In the genomic region with DNA sequence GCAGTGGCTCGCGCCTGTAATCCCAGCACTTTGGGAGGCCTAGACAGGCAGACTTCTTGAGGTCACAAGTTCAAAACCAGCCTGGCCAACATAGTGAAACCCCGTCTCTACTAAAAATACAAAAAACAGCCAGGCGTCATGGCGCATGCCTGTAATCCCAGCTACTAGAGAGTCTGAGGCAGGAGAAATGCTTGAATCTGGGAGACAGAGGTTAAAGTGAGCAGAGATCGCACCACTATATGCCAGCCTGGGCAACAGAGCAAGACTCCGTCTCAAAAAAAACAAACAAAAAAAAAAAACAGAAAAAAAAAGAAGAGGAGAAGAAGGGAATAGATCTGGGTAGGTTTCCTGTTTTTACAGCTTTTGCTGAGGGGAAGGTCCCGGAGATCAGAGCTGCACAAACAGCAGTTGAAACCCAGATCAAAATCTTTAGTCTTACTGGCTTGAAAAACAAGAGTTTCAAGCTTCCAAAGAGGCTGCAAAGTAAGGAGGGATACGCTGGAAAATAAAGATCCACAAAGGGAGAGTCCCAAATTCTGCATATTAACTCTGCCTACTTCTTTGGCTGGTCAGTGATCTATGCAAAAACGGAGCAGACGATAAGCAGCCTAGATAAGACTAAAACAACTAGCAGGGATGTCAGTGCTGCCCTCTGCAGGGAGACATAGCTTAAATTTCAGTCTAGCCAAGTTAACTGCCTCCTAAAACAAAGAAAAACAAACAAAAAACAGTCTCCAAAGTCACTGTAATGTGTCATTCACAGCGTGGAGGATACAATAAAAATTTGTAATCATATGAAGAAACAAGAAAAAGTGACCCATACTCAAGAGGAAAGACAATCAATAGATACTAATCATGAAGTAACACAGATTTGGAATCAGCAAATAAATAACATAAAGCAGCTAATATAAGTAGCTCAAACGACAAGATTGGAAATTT, we compare ENCODE assay signal across 8 cellular contexts.
A peak's percentile ranks its signal among the peaks of the same experiment; 100 is the strongest.
DNase-seq lines count a peak whose midpoint lies in the region; ATAC-seq and TF ChIP-seq lines count a peak whose summit lies in the region.

No MANE protein-coding gene starts in this region.

- DNase-seq in NCI-H2171 treated with DMSO at 0.1 percent for 48 hours (lab: John Stamatoyannopoulos, UW) = peak; percentile 7
- DNase-seq in NCI-H2171 (lab: John Stamatoyannopoulos, UW) = no peak
- peak; percentile 44 for DNase-seq in NCI-H460 (ENCODE audit: extremely low read depth, low read depth)
- peak; percentile 30 for DNase-seq in activated T-cell treated with anti-CD3 and anti-CD28 coated beads for 24 hours (ENCODE audit: low read depth)
- DNase-seq in fibroblast of mammary gland (ENCODE audit: low read depth) = peak; percentile 77
- peak; percentile 33 for DNase-seq in neuronal stem cell (ENCODE audit: low spot score)

- no CpG with 5 or more reads among the region's 13 CpGs for WGBS in neuronal stem cell (ENCODE audit: extremely low coverage in 2 of 2, insufficient read length in 2 of 2, insufficient replicate concordance in 1 of 2), 2 donors

- H3K27me3 ChIP-seq in neuronal stem cell (ENCODE audit: control insufficient read depth in 3 of 3, insufficient read depth in 3 of 3, low read depth in 1 of 3, low read length in 3 of 3) = no peaks in the 10 kb centered on the region

- no peak overlapping the region for H2BK15ac ChIP-seq in neuronal stem cell (ENCODE audit: low read length)

- no peak for TF ChIP-seq POLR2A in GM18505 (IDR thresholded peaks at IDR 0.05; ENCODE audit: borderline replicate concordance, extremely low read depth, insufficient read depth, insufficient read length)

- no peak overlapping the region for H2BK5ac ChIP-seq in neuronal stem cell (ENCODE audit: low read length)

- no peak overlapping the region for H2AK5ac ChIP-seq in neuronal stem cell (ENCODE audit: low read depth, low read length)

- H3K9me3 ChIP-seq in neuronal stem cell (replicated peaks in 1 of 2; ENCODE audit: control insufficient read depth in 2 of 2, insufficient read depth in 1 of 2, low read depth in 1 of 2, low read length in 2 of 2) = no peaks in the 10 kb centered on the region

- H2AFZ ChIP-seq in neuronal stem cell (ENCODE audit: low read length) = no peak overlapping the region

- TF ChIP-seq CTCF in fibroblast of mammary gland (conservative IDR thresholded peaks at IDR 0.05; ENCODE audit: control insufficient read depth, insufficient read depth, low read depth, low read length) = peak; percentile 85

- H3K4me3 ChIP-seq in fibroblast of mammary gland (ENCODE audit: control insufficient read depth, low read depth, low read length) = no peak overlapping the region
- no peak overlapping the region for H3K4me3 ChIP-seq in neuronal stem cell (ENCODE audit: low read length in 2 of 2)

- no peak overlapping the region for H2BK120ac ChIP-seq in neuronal stem cell (ENCODE audit: low read depth, low read length)

- H2BK12ac ChIP-seq in neuronal stem cell (ENCODE audit: low read length) = no peak overlapping the region

- no peak overlapping the region for H4K91ac ChIP-seq in neuronal stem cell (ENCODE audit: low read depth, low read length, poor library complexity)

- H3K9ac ChIP-seq in neuronal stem cell (ENCODE audit: low read depth, low read length, poor library complexity) = no peak overlapping the region

- H3K36me3 ChIP-seq in neuronal stem cell (replicated peaks in 1 of 2; ENCODE audit: control insufficient read depth in 2 of 2, insufficient read depth in 2 of 2, low read length in 2 of 2) = peaks cover 0 to 16% of the 10 kb centered on the region in 2 donors

- H3K4me2 ChIP-seq in neuronal stem cell (ENCODE audit: insufficient read depth, low read length, poor library complexity, severe bottlenecking) = no peak overlapping the region

- H4K8ac ChIP-seq in neuronal stem cell (ENCODE audit: low read depth, low read length) = no peak overlapping the region

- peaks cover 6% of the 10 kb centered on the region for H3K79me1 ChIP-seq in neuronal stem cell (ENCODE audit: low read depth, low read length)

- H3K18ac ChIP-seq in neuronal stem cell (ENCODE audit: low read length) = no peak overlapping the region

- H3K4ac ChIP-seq in neuronal stem cell (ENCODE audit: low read length) = no peak overlapping the region

- no peaks in the 10 kb centered on the region for H3K4me1 ChIP-seq in neuronal stem cell (ENCODE audit: control insufficient read depth in 2 of 2, insufficient read depth in 1 of 2, low read depth in 1 of 2, low read length in 2 of 2)

- no peak overlapping the region for H3K27ac ChIP-seq in neuronal stem cell (replicated peaks; ENCODE audit: low read length)

- ATAC-seq in HG03342 (IDR thresholded peaks at IDR 0.05; ENCODE audit: unreplicated experiment) = no peak
- no peak for ATAC-seq in GM18505 (IDR thresholded peaks at IDR 0.05; ENCODE audit: unreplicated experiment)

- H3K14ac ChIP-seq in neuronal stem cell (ENCODE audit: low read length) = no peak overlapping the region

- H3K23ac ChIP-seq in neuronal stem cell (ENCODE audit: low read depth, low read length, poor library complexity) = no peak overlapping the region
